ENCODE assay signal across 19 cellular contexts in the genomic region with DNA sequence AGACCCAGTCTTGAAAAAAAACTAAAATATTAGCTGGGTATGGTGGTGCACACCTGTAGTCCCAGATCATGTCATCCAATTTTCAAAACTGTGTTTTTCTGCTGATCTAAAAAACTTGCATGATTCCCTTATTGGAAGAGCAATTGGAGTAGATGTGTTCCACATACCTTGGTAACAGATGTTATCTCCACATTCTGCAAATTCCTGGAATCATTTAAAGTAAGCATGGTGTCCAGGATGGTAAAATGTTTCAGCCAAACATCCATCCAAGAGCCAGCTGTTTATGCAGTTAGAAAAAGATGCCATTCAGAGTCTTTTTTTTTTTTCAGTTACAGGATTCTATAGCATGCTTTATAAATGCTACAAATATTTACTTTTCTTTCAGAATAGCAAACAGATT.
DNase-seq lines count a peak whose midpoint lies in the region; ATAC-seq, FAIRE-seq and TF ChIP-seq lines count a peak whose summit lies in the region.
"Had no signal": no experiment of that assay in that cellular context is flagged by ENCODE, and none has a peak within 500 bp of the region (broad histone marks: within the 10 kb centered on the region; RNA-seq: fewer than 3 reads in every experiment).

No MANE protein-coding gene starts in this region.

- no peak overlapping the region for H2BK120ac ChIP-seq in mesendoderm (ENCODE audit: low read depth, low read length)

- FAIRE-seq in frontal cortex (lab: Jason Lieb, UNC) = no peak
- FAIRE-seq: GM12878 had no signal

- no peak overlapping the region for H4K8ac ChIP-seq in mesendoderm (ENCODE audit: low read depth, low read length)

- DNase-seq in DMS53 treated with DMSO at 0.1 percent for 48 hours (lab: John Stamatoyannopoulos, UW; ENCODE audit: unreplicated experiment) (peak; percentile 34), HCT116 (ENCODE audit: low read depth, low spot score) (no peak), SJCRH30 (peak; percentile 10 to 40), mesendoderm (peak; percentile 63), MG63 (no peak), frontal cortex (ENCODE audit: low spot score in 2 of 2) (no peak), body of pancreas (no peak), 8988T (no peak)
- DNase-seq: ACHN, Caco-2, HFFc6, Kasumi-1, MV-4-11, NCI-H1417, NCI-H187 treated with DMSO at 0.1 percent for 48 hours, NCI-H526 treated with DMSO at 0.1 percent for 48 hours, RPMI8226 had no signal

- no peak overlapping the region for H2BK15ac ChIP-seq in mesendoderm (replicated peaks; ENCODE audit: low read depth)

- H3K9ac ChIP-seq in HCT116 (ENCODE audit: low read length) (no peak overlapping the region), mesendoderm (ENCODE audit: low read length) (no peak overlapping the region)
- H3K9ac ChIP-seq: GM23248 had no signal

- H3K27ac ChIP-seq in HCT116 (ENCODE audit: low read depth, low read length) (no peak overlapping the region), SJCRH30 (peak overlapping the region; percentile 19; the same call in 1 of the 2 replicates), mesendoderm (ENCODE audit: low read depth, low read length) (no peak overlapping the region), body of pancreas (no peak overlapping the region)
- H3K27ac ChIP-seq: GM23248 had no signal

- TF ChIP-seq POLR2A in HCT116 (IDR thresholded peaks at IDR 0.05; ENCODE audit: borderline replicate concordance, extremely low read depth, insufficient read depth, insufficient read length) (no peak), body of pancreas (IDR thresholded peaks at IDR 0.05) (no peak)

- H3K23ac ChIP-seq in mesendoderm (ENCODE audit: low read length) = no peak overlapping the region

- H2AK5ac ChIP-seq in mesendoderm (ENCODE audit: low read length) = no peak overlapping the region

- no peaks in the 10 kb centered on the region for H3K79me2 ChIP-seq in HCT116 (ENCODE audit: insufficient read depth, low read length)
- H3K79me2 ChIP-seq in mesendoderm (ENCODE audit: control insufficient read depth, insufficient read depth, low read length) = no peaks in the 10 kb centered on the region

- H3K27me3 ChIP-seq in HCT116 (ENCODE audit: insufficient read depth, low read length) = no peaks in the 10 kb centered on the region
- H3K27me3 ChIP-seq in SJCRH30 = no peaks in the 10 kb centered on the region
- no peaks in the 10 kb centered on the region for H3K27me3 ChIP-seq in mesendoderm (ENCODE audit: insufficient read depth, low read length, poor library complexity)
- no peaks in the 10 kb centered on the region for H3K27me3 ChIP-seq in MG63
- no peaks in the 10 kb centered on the region for H3K27me3 ChIP-seq in body of pancreas

- H3K18ac ChIP-seq in mesendoderm (ENCODE audit: low read length) = no peak overlapping the region

- intact Hi-C loops in HCT116 (cut with micrococcal nuclease) = no loop called here
- intact Hi-C loops in body of pancreas (cut with DNase I) = no loop called here

- peaks cover 0 to 5% of the 10 kb centered on the region in 2 experiments; a peak in 1 of 4 replicates for H3K4me1 ChIP-seq in HCT116 (ENCODE audit: control insufficient read depth in 1 of 2, insufficient read depth in 2 of 2, low read length in 2 of 2)
- peaks cover 15% of the 10 kb centered on the region for H3K4me1 ChIP-seq in SJCRH30
- H3K4me1 ChIP-seq in mesendoderm (ENCODE audit: control insufficient read depth, low read depth, low read length) = no peaks in the 10 kb centered on the region
- H3K4me1 ChIP-seq in body of pancreas = no peaks in the 10 kb centered on the region
- H3K4me1 ChIP-seq: Caco-2 had no signal

- H3K56ac ChIP-seq in mesendoderm (ENCODE audit: low read length) = no peak overlapping the region

- H3K4ac ChIP-seq in mesendoderm (ENCODE audit: low read depth, low read length) = no peak overlapping the region

- peaks cover 0 to 10% of the 10 kb centered on the region in 2 experiments; a peak in 1 of 4 replicates for H3K9me3 ChIP-seq in HCT116 (ENCODE audit: control insufficient read depth in 1 of 2, insufficient read depth in 1 of 2, low read depth in 1 of 2, low read length in 2 of 2)
- peaks cover 6% of the 10 kb centered on the region for H3K9me3 ChIP-seq in SJCRH30 (replicated peaks)
- 0 out of 2 replicates have a peak, but pooled peaks cover 4% of the 10 kb centered on the region for H3K9me3 ChIP-seq in MG63
- H3K9me3 ChIP-seq in body of pancreas = no peaks in the 10 kb centered on the region

- no peak overlapping the region for H4K5ac ChIP-seq in mesendoderm (ENCODE audit: low read length)

- no peak for TF ChIP-seq CTCF in HCT116 (IDR thresholded peaks at IDR 0.05 in 2 of 3, conservative IDR thresholded peaks at IDR 0.05 in 1 of 3; ENCODE audit: borderline replicate concordance in 1 of 3, insufficient read depth in 1 of 3, low read depth in 2 of 3, low read length in 2 of 3)
- no peak for TF ChIP-seq CTCF in body of pancreas (IDR thresholded peaks at IDR 0.05)

- peak overlapping the region; percentile 13 for H2AFZ ChIP-seq in HCT116 (ENCODE audit: low read depth, low read length, poor library complexity, severe bottlenecking)
- H2AFZ ChIP-seq: GM23248 had no signal

- no TSS peak for BruUV-seq in HCT116 (replicated peaks; lab: Mats Ljungman, UMichigan)

- no peak overlapping the region for H3K4me2 ChIP-seq in HCT116 (ENCODE audit: low read length)
- H3K4me2 ChIP-seq in mesendoderm (ENCODE audit: low read length) = no peak overlapping the region

- no peak for TF ChIP-seq RAD21 in HCT116 (IDR thresholded peaks at IDR 0.05; ENCODE audit: low read depth)

- ATAC-seq in HCT116 (no peak), body of pancreas (no peak)
- ATAC-seq: GM12878 had no signal

- H3K4me3 ChIP-seq in HCT116 (replicated peaks in 1 of 2; ENCODE audit: low read depth in 1 of 2, low read length in 2 of 2) = no peak overlapping the region
- H3K4me3 ChIP-seq in SJCRH30 = no peak overlapping the region
- H3K4me3 ChIP-seq in mesendoderm (ENCODE audit: low read length) = no peak overlapping the region
- H3K4me3 ChIP-seq in MG63 = no peak overlapping the region
- no peak overlapping the region for H3K4me3 ChIP-seq in body of pancreas
- H3K4me3 ChIP-seq: GM12878, GM23248 had no signal

- no peaks in the 10 kb centered on the region for H3K79me1 ChIP-seq in mesendoderm (ENCODE audit: low read length)

- POLR2A ChIA-PET in HCT116 (lab: Charles Lee) = no interaction called here

- CTCF ChIA-PET in HCT116 (lab: Charles Lee) = no interaction called here

- no peaks in the 10 kb centered on the region for H4K20me1 ChIP-seq in HCT116 (ENCODE audit: insufficient read depth)

- H3K36me3 ChIP-seq in HCT116 (ENCODE audit: control insufficient read depth in 1 of 2, insufficient read depth in 2 of 2, low read length in 2 of 2) (no peaks in the 10 kb centered on the region), SJCRH30 (no peaks in the 10 kb centered on the region), mesendoderm (ENCODE audit: control insufficient read depth, insufficient read depth, low read length) (no peaks in the 10 kb centered on the region), MG63 (no peaks in the 10 kb centered on the region), body of pancreas (replicated peaks in 1 of 2; ENCODE audit: insufficient read depth in 1 of 2, low read depth in 2 of 2) (no peaks in the 10 kb centered on the region)

- RAD21 ChIA-PET in HCT116 (lab: Charles Lee; ENCODE audit: low non-redundant PET in 1 of 2, low total read pairs in 2 of 2, uncharacterized antibody in 2 of 2, unreplicated experiment in 2 of 2) = no interaction called here

- H2BK5ac ChIP-seq in mesendoderm (ENCODE audit: low read length) = no peak overlapping the region

- H3K9me2 ChIP-seq in HCT116 (ENCODE audit: insufficient read depth) = no peaks in the 10 kb centered on the region; the same call in 1 of the 2 replicates

TF ChIP-seq in HCT116, 20 proteins besides CTCF, POLR2A, EP300 and RAD21:
- TF ChIP-seq SRF (IDR thresholded peaks at IDR 0.05; ENCODE audit: low read depth) (no peak), CBX3 (IDR thresholded peaks at IDR 0.05; ENCODE audit: low read depth) (no peak), ELF1 (IDR thresholded peaks at IDR 0.05; ENCODE audit: borderline replicate concordance, low read depth) (no peak), ZBTB33 (IDR thresholded peaks at IDR 0.05; ENCODE audit: extremely low read depth, insufficient replicate concordance, low read length) (no peak), ZNF274 (IDR thresholded peaks at IDR 0.05; ENCODE audit: low read depth, low read length) (no peak), POLR2AphosphoS5 (IDR thresholded peaks at IDR 0.05; ENCODE audit: low read depth, low read length) (no peak), CEBPB (IDR thresholded peaks at IDR 0.05; ENCODE audit: low read depth) (no peak), EZH2 (IDR thresholded peaks at IDR 0.05) (no peak)

Comparison
In these comparisons a context has a peak if more than half of its experiments do, and no peak if none do; other contexts are left out.
1. DNase-seq: peak in DMS53 treated with DMSO at 0.1 percent for 48 hours (single experiment), SJCRH30 (2 of 2) and mesendoderm (single experiment); none in HCT116 (single experiment), MG63 (single experiment), frontal cortex (0 of 2), body of pancreas (0 of 4) and 8988T (single experiment).